ENCODE assay signal across 12 cellular contexts in genomic region chr3:13378155-13378554, GRCh38. TPM values are rescaled to one million over a fixed set of nuclear protein-coding genes. Genes with fewer than 3 reads are reported as not detected.
DNase-seq lines count a peak whose midpoint lies in the region; ATAC-seq and TF ChIP-seq lines count a peak whose summit lies in the region.
"Had no signal": no experiment of that assay in that cellular context is flagged by ENCODE, and none has a peak within 500 bp of the region (broad histone marks: within the 10 kb centered on the region; RNA-seq: fewer than 3 reads in every experiment).

No MANE protein-coding gene starts in this region.

- DNase-seq in ELR (ENCODE audit: low read depth) (peak; percentile 19), IMR-90 (peak; percentile 5), hepatic stellate cell (ENCODE audit: low spot score) (peak; percentile 41), KBM-7 (no peak), Karpas-422 (no peak), RKO (ENCODE audit: low spot score) (no peak)
- DNase-seq: activated CD4-positive, alpha-beta T cell treated with anti-CD3 and anti-CD28 coated beads, Interleukin-2, amount 50 U/mL, for 48 hours; effector memory CD4-positive, alpha-beta T cell; NCI-H2227 treated with DMSO at 0.1 percent for 48 hours had no signal

- H4K91ac ChIP-seq in IMR-90 (ENCODE audit: insufficient read depth, low read depth, low read length), result peak overlapping the region; percentile 13; the same call in 1 of the 2 replicates

- H2AK5ac ChIP-seq in IMR-90 (ENCODE audit: low read depth, low read length), result peak overlapping the region; percentile 82

- WGBS in IMR-90 (ENCODE audit: extremely low coverage in 2 of 2, insufficient read length in 1 of 2), 2 experiments, result 85% methylated on average over 4 of the region's 5 CpGs; no CpG with 5 or more reads in 1 of the 2 experiments

- H2BK5ac ChIP-seq in IMR-90 (ENCODE audit: low read depth, low read length, poor library complexity, severe bottlenecking), result no peak overlapping the region

- dilution Hi-C loops in IMR-90 (cut with HindIII; ENCODE audit: low sequenced_read_pairs, unreplicated experiment), result no loop called here

- H3K18ac ChIP-seq in IMR-90 (ENCODE audit: low read depth, low read length), result no peak overlapping the region

- no peak overlapping the region for H2AK9ac ChIP-seq in IMR-90 (replicated peaks; ENCODE audit: low read depth, low read length, poor library complexity)

- no peak overlapping the region for H3K14ac ChIP-seq in IMR-90 (replicated peaks; ENCODE audit: low read depth, low read length)

- no peaks in the 10 kb centered on the region for H3K79me1 ChIP-seq in IMR-90 (ENCODE audit: low read depth in 1 of 2, low read length in 2 of 2)

- peak overlapping the region; percentile 41; the same call in 1 of the 2 replicates for H2BK120ac ChIP-seq in IMR-90 (ENCODE audit: low read depth, low read length)

- H3K36me3 ChIP-seq in IMR-90 (ENCODE audit: control insufficient read depth, insufficient read depth, low read length) (no peaks in the 10 kb centered on the region), Karpas-422 (ENCODE audit: insufficient read depth, low read length) (peaks cover 44% of the 10 kb centered on the region)

- H4K8ac ChIP-seq in IMR-90 (ENCODE audit: low read depth in 2 of 2, low read length in 2 of 2), result no peak overlapping the region

- no peak overlapping the region for H3K4me3 ChIP-seq in IMR-90 (ENCODE audit: insufficient read depth, low read depth, low read length)
- H3K4me3 ChIP-seq in Karpas-422 (ENCODE audit: low read length), result no peak overlapping the region
- H3K4me3 ChIP-seq: skin epidermis had no signal

- H3K4me2 ChIP-seq in IMR-90 (ENCODE audit: low read depth, low read length) (no peak overlapping the region), Karpas-422 (ENCODE audit: low read depth, low read length, poor library complexity, severe bottlenecking) (no peak overlapping the region)

- peaks cover 20% of the 10 kb centered on the region; the same call in 1 of the 2 replicates for H3K9me1 ChIP-seq in IMR-90 (ENCODE audit: insufficient read depth, low read length)

- H3K23ac ChIP-seq in IMR-90 (ENCODE audit: low read depth, low read length), result no peak overlapping the region

- H4K5ac ChIP-seq in IMR-90 (ENCODE audit: low read depth, low read length), result no peak overlapping the region

- H3K79me2 ChIP-seq in Karpas-422 (ENCODE audit: low read length), result peaks cover 3% of the 10 kb centered on the region; the same call in 1 of the 2 replicates

- BruUV-seq in IMR-90 (replicated peaks; lab: Mats Ljungman, UMichigan), result no TSS peak

- ATAC-seq in GM21619 (IDR thresholded peaks at IDR 0.05; ENCODE audit: unreplicated experiment) (peak; percentile 94), IMR-90 (ENCODE audit: low read depth) (no peak), GM18517 (IDR thresholded peaks at IDR 0.05; ENCODE audit: unreplicated experiment) (no peak)

- H4K20me1 ChIP-seq in IMR-90 (ENCODE audit: insufficient read depth, low read length), result no peaks in the 10 kb centered on the region
- H4K20me1 ChIP-seq in Karpas-422 (ENCODE audit: insufficient read depth, low read depth, low read length), result 0 out of 2 replicates have a peak, but pooled peaks cover 3% of the 10 kb centered on the region

- H2AFZ ChIP-seq in IMR-90 (replicated peaks; ENCODE audit: low read length, poor library complexity), result peak overlapping the region; percentile 44
- no peak overlapping the region for H2AFZ ChIP-seq in Karpas-422 (ENCODE audit: low read length)

- no peak overlapping the region for H3K27ac ChIP-seq in IMR-90 (ENCODE audit: insufficient read depth, low read length)
- H3K27ac ChIP-seq in Karpas-422 (ENCODE audit: low read length), result no peak overlapping the region
- H3K27ac ChIP-seq: skin epidermis had no signal

- no peak for TF ChIP-seq CTCF in IMR-90 (conservative IDR thresholded peaks at IDR 0.05; ENCODE audit: low read depth, low read length)

- peak overlapping the region; percentile 78; the same call in 1 of the 3 replicates for H2BK15ac ChIP-seq in IMR-90 (ENCODE audit: low read depth, low read length)

- H3K9me2 ChIP-seq in Karpas-422 (replicated peaks; ENCODE audit: insufficient read depth, low read length), result no peaks in the 10 kb centered on the region

- no peak for TF ChIP-seq POLR2A in IMR-90 (IDR thresholded peaks at IDR 0.05; ENCODE audit: low read depth, low read length)

- CTCF ChIA-PET in IMR-90 (lab: Yijun Ruan, JAX), result interaction anchor here (0.9 kb wide), 1 partner anchor 24 kb away, joined by 3 read pairs; no protein-coding TSS in a partner anchor

- H2BK20ac ChIP-seq in IMR-90 (ENCODE audit: low read depth, low read length), result 0 out of 2 replicates have a peak overlapping the region, but pooled peaks have one; percentile 3

- intact Hi-C loops in IMR-90 (cut with micrococcal nuclease), result no loop called here

- H3K9ac ChIP-seq in IMR-90 (ENCODE audit: low read depth, low read length) (no peak overlapping the region), Karpas-422 (ENCODE audit: low read length) (no peak overlapping the region)

- H3K56ac ChIP-seq in IMR-90 (ENCODE audit: extremely low read depth, insufficient read depth, low read length), result no peak overlapping the region

- H3K9me3 ChIP-seq in IMR-90 (ENCODE audit: control insufficient read depth, insufficient read depth, low read length) (no peaks in the 10 kb centered on the region), Karpas-422 (ENCODE audit: low read length) (no peaks in the 10 kb centered on the region)

- TF ChIP-seq RAD21 in IMR-90 (IDR thresholded peaks at IDR 0.05; ENCODE audit: low read length), result no peak

- POLR2A ChIA-PET in IMR-90 (lab: Charles Lee; ENCODE audit: unreplicated experiment), result no interaction called here

- H3K4me1 ChIP-seq in IMR-90 (ENCODE audit: control insufficient read depth, insufficient read depth, low read length) (peaks cover 22% of the 10 kb centered on the region), Karpas-422 (ENCODE audit: low read length) (no peaks in the 10 kb centered on the region)

- peak overlapping the region; percentile 27; the same call in 1 of the 2 replicates for H3K4ac ChIP-seq in IMR-90 (ENCODE audit: low read depth, low read length)

- in situ Hi-C loops in IMR-90 (cut with MboI; ENCODE audit: low sequenced_read_pairs) (no loop called here), KBM-7 (cut with MboI; ENCODE audit: low pct_unique_long_range_greater_than_20kb, low sequenced_read_pairs) (no loop called here)

- H3K27me3 ChIP-seq in IMR-90 (ENCODE audit: control insufficient read depth, insufficient read depth, low read length) (no peaks in the 10 kb centered on the region; the same call in 1 of the 2 replicates), Karpas-422 (ENCODE audit: low read length) (no peaks in the 10 kb centered on the region)

TF ChIP-seq in IMR-90, 13 proteins besides CTCF, POLR2A, EP300 and RAD21:
- TF ChIP-seq CEBPB (IDR thresholded peaks at IDR 0.05; ENCODE audit: low read depth, low read length) (no peak), MXI1 (IDR thresholded peaks at IDR 0.05; ENCODE audit: borderline replicate concordance, low read depth, low read length) (no peak), BHLHE40 (IDR thresholded peaks at IDR 0.05; ENCODE audit: low read depth, low read length) (no peak), RCOR1 (IDR thresholded peaks at IDR 0.05; ENCODE audit: insufficient replicate concordance, low read length) (no peak), ELK1 (IDR thresholded peaks at IDR 0.05; ENCODE audit: borderline replicate concordance, low read depth, low read length) (no peak), CHD1 (IDR thresholded peaks at IDR 0.05; ENCODE audit: low read depth, low read length) (no peak), FOS (IDR thresholded peaks at IDR 0.05; ENCODE audit: low read depth, low read length) (no peak), NFE2L2 (IDR thresholded peaks at IDR 0.05; ENCODE audit: low read depth, low read length) (no peak), SMC3 (IDR thresholded peaks at IDR 0.05; ENCODE audit: low read depth, low read length) (no peak), MAFK (IDR thresholded peaks at IDR 0.05; ENCODE audit: low read depth, low read length) (no peak), RFX5 (IDR thresholded peaks at IDR 0.05; ENCODE audit: low read depth, low read length) (no peak), MAZ (IDR thresholded peaks at IDR 0.05; ENCODE audit: borderline replicate concordance, low read depth, low read length) (no peak)
- TF ChIP-seq, protein P1, sequence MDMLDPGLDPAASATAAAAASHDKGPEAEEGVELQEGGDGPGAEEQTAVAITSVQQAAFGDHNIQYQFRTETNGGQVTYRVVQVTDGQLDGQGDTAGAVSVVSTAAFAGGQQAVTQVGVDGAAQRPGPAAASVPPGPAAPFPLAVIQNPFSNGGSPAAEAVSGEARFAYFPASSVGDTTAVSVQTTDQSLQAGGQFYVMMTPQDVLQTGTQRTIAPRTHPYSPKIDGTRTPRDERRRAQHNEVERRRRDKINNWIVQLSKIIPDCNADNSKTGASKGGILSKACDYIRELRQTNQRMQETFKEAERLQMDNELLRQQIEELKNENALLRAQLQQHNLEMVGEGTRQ (IDR thresholded peaks at IDR 0.05; ENCODE audit: low read depth, low read length), result no peak

RNA-seq across cellular contexts. Expression of gene NUP210, which starts 42.0 kb away (rescaled TPM):
- under 0.01 TPM in 1 of 2 replicates, not detected in the other for total RNA-seq in IMR-90 (2012; rRNA removed)
- 0.03 and 0.04 TPM in 2 replicates for polyA plus RNA-seq in IMR-90 (2012; rRNA removed)
- 0.03 and 0.04 TPM in 2 replicates for polyA plus RNA-seq in IMR-90 (2012; cell fraction: cytosol; rRNA removed)
- polyA plus RNA-seq in IMR-90 (2012; cell fraction: nucleus; rRNA removed; ENCODE audit: low replicate concordance), result 0.03 and 0.17 TPM in 2 replicates
- 87.7 and 117 TPM in 2 replicates for total RNA-seq in Karpas-422 (2014; rRNA removed; shearing (Covaris generic); ENCODE audit: low replicate concordance)

Comparison
In these comparisons a context has a peak if more than half of its experiments do, and no peak if none do; other contexts are left out.
1. DNase-seq: peak in ELR (single experiment), IMR-90 (single experiment) and hepatic stellate cell (single experiment); none in KBM-7 (single experiment), Karpas-422 (single experiment) and RKO (single experiment).
2. RNA of gene NUP210, which starts 42.0 kb away (total RNA-seq): 87.7 to 117 TPM in Karpas-422; under 0.01 TPM in IMR-90; every median in the first group is over 10 times any median in the second.